ENCODE assay signal across 27 cellular contexts in genomic region chr12:108964391-108965166, GRCh38. TPM values are rescaled to one million over a fixed set of nuclear protein-coding genes. Genes with fewer than 3 reads are reported as not detected.
"Had no signal": no experiment of that assay in that cellular context is flagged by ENCODE, and none has a peak within 500 bp of the region (broad histone marks: within the 10 kb centered on the region; RNA-seq: fewer than 3 reads in every experiment).

No MANE protein-coding gene starts in this region.

- H3K27me3 ChIP-seq: left lung, transverse colon had no signal

- FAIRE-seq: colon, small intestine had no signal

- H3K36me3 Mint-ChIP-seq: memory B cell, mesothelial cell of epicardium, naive B cell had no signal

- H3K36me3 ChIP-seq: esophagus squamous epithelium, gastroesophageal sphincter, left lung, lower lobe of right lung, prostate gland, stomach, thoracic aorta, transverse colon had no signal

- H3K9ac ChIP-seq: parathyroid adenoma had no signal

- H3K27ac ChIP-seq: esophagus squamous epithelium, gastroesophageal sphincter, left lung, lower lobe of right lung, parathyroid adenoma, prostate gland, stomach, thoracic aorta, transverse colon had no signal

- H3K27ac Mint-ChIP-seq: dendritic cell treated with granulocyte-macrophage colony-stimulating factor and Interleukin-4, amounts not matched to agents 40 ng/mL and 50 ng/mL, for 4 days; memory B cell; mesothelial cell of epicardium; naive B cell; nephron had no signal

- H3K4me1 Mint-ChIP-seq: memory B cell, mesothelial cell of epicardium, naive B cell, nephron had no signal

- H3K4me1 ChIP-seq: esophagus squamous epithelium, gastroesophageal sphincter, left lung, lower lobe of right lung, parathyroid adenoma, prostate gland, stomach, transverse colon had no signal

- H3K4me3 ChIP-seq: esophagus squamous epithelium, gastroesophageal sphincter, left lung, lower lobe of right lung, prostate gland, stomach, thoracic aorta, transverse colon had no signal

- H3K79me2 ChIP-seq: parathyroid adenoma had no signal

- H3K9me3 ChIP-seq: esophagus squamous epithelium, gastroesophageal sphincter, left lung, lower lobe of right lung, prostate gland, stomach, thoracic aorta, transverse colon had no signal

- ATAC-seq: gastroesophageal sphincter, left lung, lower lobe of right lung, sciatic nerve had no signal

- DNase-seq: esophagus squamous epithelium; foreskin fibroblast; glutamatergic neuron; islet precursor cell; left lung; lower lobe of right lung; naive B cell; small intestine; stimulated activated CD4-positive, alpha-beta T cell treated with anti-CD3 and anti-CD28 coated beads, Interleukin-12 subunit alpha, Interleukin-12 subunit beta, amount 100 ng/mL, for 4 hours; stimulated activated naive CD4-positive, alpha-beta T cell; stomach; substantia nigra; transverse colon had no signal

- H3K4me3 Mint-ChIP-seq: dendritic cell treated with granulocyte-macrophage colony-stimulating factor and Interleukin-4, amounts not matched to agents 40 ng/mL and 50 ng/mL, for 4 days; memory B cell; mesothelial cell of epicardium; naive B cell; nephron had no signal

- H2AFZ ChIP-seq: parathyroid adenoma had no signal

- H3K9me3 Mint-ChIP-seq: dendritic cell treated with granulocyte-macrophage colony-stimulating factor and Interleukin-4, amounts not matched to agents 40 ng/mL and 50 ng/mL, for 4 days; memory B cell; mesothelial cell of epicardium; naive B cell; nephron had no signal

RNA-seq across cellular contexts. Expression of gene SVOP, which starts 56.3 kb away (rescaled TPM):
- total RNA-seq: epithelial cell of proximal tubule, esophagus squamous epithelium, left lung, lower lobe of right lung, mesothelial cell of epicardium, omental fat pad, renal cortical epithelial cell, sciatic nerve, thoracic aorta, ureter had no signal
